14 cellular contexts compared by ENCODE assay signal in genomic region chr12:79615596-79616560, GRCh38.
DNase-seq lines count a peak whose midpoint lies in the region; ATAC-seq and TF ChIP-seq lines count a peak whose summit lies in the region.
"Had no signal": no experiment of that assay in that cellular context is flagged by ENCODE, and none has a peak within 500 bp of the region (broad histone marks: within the 10 kb centered on the region; RNA-seq: fewer than 3 reads in every experiment).

No MANE protein-coding gene starts in this region.

- peaks cover 0 to 20% (median 0%) of the 10 kb centered on the region in 3 donors for H3K4me1 ChIP-seq in esophagus squamous epithelium
- H3K4me1 ChIP-seq: colonic mucosa had no signal

- H3K27me3 Mint-ChIP-seq in chondrocyte (ENCODE audit: low read depth) (no peaks in the 10 kb centered on the region), glutamatergic neuron (ENCODE audit: unreplicated experiment) (no peaks in the 10 kb centered on the region)
- no peaks in the 10 kb centered on the region for H3K27me3 Mint-ChIP-seq in activated naive CD8-positive, alpha-beta T cell treated with anti-CD3 and anti-CD28 coated beads for 36 hours

- 67 to 68% methylated on average over 7 of the region's 7 CpGs for WGBS in esophagus squamous epithelium, 2 donors

- ATAC-seq in GM18519 (IDR thresholded peaks at IDR 0.05; ENCODE audit: low FRiP score, unreplicated experiment) (peak; percentile 51), GM21576 (IDR thresholded peaks at IDR 0.05; ENCODE audit: unreplicated experiment) (peak; percentile 64), HG03159 (IDR thresholded peaks at IDR 0.05; ENCODE audit: unreplicated experiment) (peak; percentile 68)

- intact Hi-C loops in esophagus squamous epithelium (cut with DNase I) = no loop called here

- H3K36me3 Mint-ChIP-seq in chondrocyte (ENCODE audit: low read depth) = peaks cover 12% of the 10 kb centered on the region
- no peaks in the 10 kb centered on the region for H3K36me3 Mint-ChIP-seq in activated naive CD8-positive, alpha-beta T cell treated with anti-CD3 and anti-CD28 coated beads for 36 hours
- no peaks in the 10 kb centered on the region for H3K36me3 Mint-ChIP-seq in glutamatergic neuron (ENCODE audit: unreplicated experiment)

- H3K4me1 Mint-ChIP-seq in chondrocyte (ENCODE audit: low read depth) = peaks cover 41% of the 10 kb centered on the region
- H3K4me1 Mint-ChIP-seq in activated naive CD8-positive, alpha-beta T cell treated with anti-CD3 and anti-CD28 coated beads for 36 hours = no peaks in the 10 kb centered on the region
- H3K4me1 Mint-ChIP-seq in glutamatergic neuron (ENCODE audit: low read depth, unreplicated experiment) = no peaks in the 10 kb centered on the region

- no peak for DNase-seq in chondrocyte (ENCODE audit: low spot score)
- DNase-seq in activated naive CD8-positive, alpha-beta T cell treated with anti-CD3 and anti-CD28 coated beads for 36 hours = no peak
- no peak for DNase-seq in glutamatergic neuron
- DNase-seq in esophagus squamous epithelium (lab: John Stamatoyannopoulos, UW) = no peak
- no peak for DNase-seq in HK-2 (ENCODE audit: unreplicated experiment)
- DNase-seq: C1 segment of cervical spinal cord, colonic mucosa, hypothalamus had no signal

- H3K4me3 Mint-ChIP-seq in chondrocyte (ENCODE audit: unreplicated experiment) = no peak overlapping the region
- H3K4me3 Mint-ChIP-seq in activated naive CD8-positive, alpha-beta T cell treated with anti-CD3 and anti-CD28 coated beads for 36 hours = no peak overlapping the region
- no peak overlapping the region for H3K4me3 Mint-ChIP-seq in glutamatergic neuron (ENCODE audit: unreplicated experiment)

- H3K9me3 ChIP-seq in esophagus squamous epithelium = no peaks in the 10 kb centered on the region
- H3K9me3 ChIP-seq: colonic mucosa had no signal

- H3K27me3 ChIP-seq in esophagus squamous epithelium = no peaks in the 10 kb centered on the region
- H3K27me3 ChIP-seq: colonic mucosa had no signal

- no peak for TF ChIP-seq POLR2A in esophagus squamous epithelium (IDR thresholded peaks at IDR 0.05)

- H3K27ac ChIP-seq in esophagus squamous epithelium = no peak overlapping the region
- H3K27ac ChIP-seq: colonic mucosa, HL-60, skin epidermis, VCaP had no signal

- peaks cover 0 to 20% (median 0%) of the 10 kb centered on the region in 3 donors for H3K36me3 ChIP-seq in esophagus squamous epithelium
- H3K36me3 ChIP-seq: colonic mucosa had no signal

- no peaks in the 10 kb centered on the region for H3K9me3 Mint-ChIP-seq in chondrocyte (ENCODE audit: low read depth)
- H3K9me3 Mint-ChIP-seq in activated naive CD8-positive, alpha-beta T cell treated with anti-CD3 and anti-CD28 coated beads for 36 hours = no peaks in the 10 kb centered on the region
- no peaks in the 10 kb centered on the region for H3K9me3 Mint-ChIP-seq in glutamatergic neuron (ENCODE audit: unreplicated experiment)

- no peak for TF ChIP-seq CTCF in chondrocyte (IDR thresholded peaks at IDR 0.05)
- TF ChIP-seq CTCF in glutamatergic neuron (IDR thresholded peaks at IDR 0.05; ENCODE audit: partially characterized antibody, unreplicated experiment) = no peak
- TF ChIP-seq CTCF in esophagus squamous epithelium (IDR thresholded peaks at IDR 0.05) = no peak

- H3K27ac Mint-ChIP-seq in chondrocyte (ENCODE audit: unreplicated experiment) (peak overlapping the region; percentile 76), glutamatergic neuron (ENCODE audit: unreplicated experiment) (no peak overlapping the region)
- no peak overlapping the region for H3K27ac Mint-ChIP-seq in activated naive CD8-positive, alpha-beta T cell treated with anti-CD3 and anti-CD28 coated beads for 36 hours

- no peak overlapping the region for H3K4me3 ChIP-seq in esophagus squamous epithelium
- H3K4me3 ChIP-seq: colonic mucosa, skin epidermis had no signal
